Comparison of ENCODE assay signal across 16 cellular contexts in genomic region chr11:126838779-126839178, GRCh38.
"Had no signal": no experiment of that assay in that cellular context is flagged by ENCODE, and none has a peak within 500 bp of the region (broad histone marks: within the 10 kb centered on the region; RNA-seq: fewer than 3 reads in every experiment).

No MANE protein-coding gene starts in this region.

- DNase-seq: cerebellar nuclear complex; colonic mucosa; dermis blood vessel endothelial cell; natural killer cell; psoas muscle; retina; right lobe of liver; stimulated activated CD4-positive, alpha-beta T cell treated with anti-CD3 and anti-CD28 coated beads, Interleukin-2, amount 100 ng/mL, for 24 hours; stimulated activated CD4-positive, alpha-beta T cell treated with anti-CD3 and anti-CD28 coated beads, Interleukin-4, amount 100 ng/mL, for 4 hours; stimulated activated naive CD4-positive, alpha-beta T cell; stomach; transverse colon had no signal

- ATAC-seq: natural killer cell, psoas muscle, right lobe of liver had no signal

- H3K4me3 ChIP-seq: colonic mucosa, hepatocyte, psoas muscle, right lobe of liver, stomach, thoracic aorta, transverse colon had no signal

- H3K79me2 ChIP-seq: hepatocyte, parathyroid adenoma had no signal

- H3K27me3 ChIP-seq: colonic mucosa, hepatocyte, right lobe of liver, stomach had no signal

- H3K4me1 ChIP-seq: colonic mucosa, parathyroid adenoma, psoas muscle, right lobe of liver, transverse colon had no signal

- H3K9me3 Mint-ChIP-seq: natural killer cell had no signal

- H3K36me3 ChIP-seq: colonic mucosa, right lobe of liver, stomach, thoracic aorta, transverse colon had no signal

- H3K4me3 Mint-ChIP-seq: natural killer cell had no signal

- H2AFZ ChIP-seq: hepatocyte, parathyroid adenoma had no signal

- H3K9me3 ChIP-seq: colonic mucosa, psoas muscle, right lobe of liver, stomach, thoracic aorta, transverse colon had no signal

- FAIRE-seq: urothelium cell line had no signal

- H3K27ac Mint-ChIP-seq: natural killer cell had no signal

- H3K9ac ChIP-seq: parathyroid adenoma had no signal

- H3K4me2 ChIP-seq: hepatocyte had no signal

- H3K4me1 Mint-ChIP-seq: natural killer cell had no signal

- H3K36me3 Mint-ChIP-seq: natural killer cell had no signal

- H3K27ac ChIP-seq: colonic mucosa, hepatocyte, parathyroid adenoma, psoas muscle, right lobe of liver, stomach, thoracic aorta, transverse colon had no signal
